1 cellular context compared by ENCODE assay signal in the genomic region with DNA sequence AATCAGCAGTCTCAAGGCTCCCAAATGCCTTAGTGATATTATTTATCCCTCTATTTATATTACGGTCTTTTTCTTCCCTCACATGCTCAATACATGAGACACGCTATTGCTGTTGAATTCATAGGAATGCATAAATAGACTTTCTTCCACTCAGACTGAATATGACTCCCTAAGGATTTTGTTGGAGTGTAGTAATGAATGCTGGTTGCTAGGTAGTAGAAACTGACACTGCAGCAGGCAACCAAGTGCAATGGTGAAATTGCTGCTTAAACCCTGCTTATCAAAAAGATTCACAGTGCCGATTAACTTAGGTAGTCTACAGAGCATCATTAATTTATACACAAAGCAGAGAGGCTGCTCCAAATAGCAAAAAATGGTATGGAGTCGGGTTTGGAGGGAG.
TF ChIP-seq lines count a peak whose summit lies in the region.

No MANE protein-coding gene starts in this region.

TF ChIP-seq in SK-N-SH, 30 proteins besides CTCF, POLR2A, EP300 and RAD21 (continued from another document):
- TF ChIP-seq ZBTB33 (IDR thresholded peaks at IDR 0.05; ENCODE audit: borderline replicate concordance, low read depth) (no peak), USF1 (IDR thresholded peaks at IDR 0.05; ENCODE audit: borderline replicate concordance, low read depth) (no peak), RXRA (IDR thresholded peaks at IDR 0.05; ENCODE audit: borderline replicate concordance, low read depth) (no peak), NRF1 (IDR thresholded peaks at IDR 0.05; ENCODE audit: low read depth, low read length) (no peak), PBX3 (IDR thresholded peaks at IDR 0.05) (no peak), FOXJ3 (CRISPR knock-in tag; IDR thresholded peaks at IDR 0.05) (no peak)
- TF ChIP-seq, protein P1, sequence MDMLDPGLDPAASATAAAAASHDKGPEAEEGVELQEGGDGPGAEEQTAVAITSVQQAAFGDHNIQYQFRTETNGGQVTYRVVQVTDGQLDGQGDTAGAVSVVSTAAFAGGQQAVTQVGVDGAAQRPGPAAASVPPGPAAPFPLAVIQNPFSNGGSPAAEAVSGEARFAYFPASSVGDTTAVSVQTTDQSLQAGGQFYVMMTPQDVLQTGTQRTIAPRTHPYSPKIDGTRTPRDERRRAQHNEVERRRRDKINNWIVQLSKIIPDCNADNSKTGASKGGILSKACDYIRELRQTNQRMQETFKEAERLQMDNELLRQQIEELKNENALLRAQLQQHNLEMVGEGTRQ (IDR thresholded peaks at IDR 0.05; ENCODE audit: borderline replicate concordance, low read depth, low read length), result no peak
